Comparison of ENCODE assay signal across 21 cellular contexts in genomic region chr1:13797397-13797796, GRCh38.
DNase-seq lines count a peak whose midpoint lies in the region; ATAC-seq lines count a peak whose summit lies in the region.
"Had no signal": no experiment of that assay in that cellular context is flagged by ENCODE, and none has a peak within 500 bp of the region (broad histone marks: within the 10 kb centered on the region; RNA-seq: fewer than 3 reads in every experiment).

No MANE protein-coding gene starts in this region.

- peak; percentile 22 to 58 for ATAC-seq in naive thymus-derived CD8-positive, alpha-beta T cell
- no peak for ATAC-seq in GM21619 (IDR thresholded peaks at IDR 0.05; ENCODE audit: unreplicated experiment)
- ATAC-seq in GM18517 (IDR thresholded peaks at IDR 0.05; ENCODE audit: unreplicated experiment): no peak
- ATAC-seq: heart right ventricle; lower lobe of right lung; pancreas; PC-3; stimulated activated naive B cell treated with anti-CD40 and anti-IgM and Interleukin-4, amounts not matched to agents 10 μg/mL and 1 μg/mL and 100 μg/mL, for 72 hours had no signal

- CTCF ChIA-PET in activated naive CD4-positive, alpha-beta T cell treated with anti-CD3 and anti-CD28 coated beads, Interleukin-2, amount 10 ng/mL, durations not matched to agents 7 days and 5 days (lab: Charles Lee): no interaction called here

- H3K27ac Mint-ChIP-seq in activated naive CD4-positive, alpha-beta T cell treated with anti-CD3 and anti-CD28 coated beads, Interleukin-2, amount 10 ng/mL, durations not matched to agents 7 days and 5 days: peak overlapping the region; percentile 55
- H3K27ac Mint-ChIP-seq in naive thymus-derived CD8-positive, alpha-beta T cell: peak overlapping the region in 6 of 10 donors; percentile 38 to 83 (median 66)
- H3K27ac Mint-ChIP-seq: CD4-positive, alpha-beta T cell; stimulated activated naive B cell treated with anti-CD40 and anti-IgM and Interleukin-4, amounts not matched to agents 10 μg/mL and 1 μg/mL and 100 μg/mL, for 72 hours had no signal

- H3K27me3 Mint-ChIP-seq in activated naive CD4-positive, alpha-beta T cell treated with anti-CD3 and anti-CD28 coated beads, Interleukin-2, amount 10 ng/mL, durations not matched to agents 7 days and 5 days: no peaks in the 10 kb centered on the region
- no peaks in the 10 kb centered on the region for H3K27me3 Mint-ChIP-seq in naive thymus-derived CD8-positive, alpha-beta T cell
- H3K27me3 Mint-ChIP-seq: CD4-positive, alpha-beta T cell; stimulated activated naive B cell treated with anti-CD40 and anti-IgM and Interleukin-4, amounts not matched to agents 10 μg/mL and 1 μg/mL and 100 μg/mL, for 72 hours had no signal

- no peak overlapping the region for H3K4me3 Mint-ChIP-seq in activated naive CD4-positive, alpha-beta T cell treated with anti-CD3 and anti-CD28 coated beads, Interleukin-2, amount 10 ng/mL, durations not matched to agents 7 days and 5 days
- H3K4me3 Mint-ChIP-seq in naive thymus-derived CD8-positive, alpha-beta T cell: peak overlapping the region in 1 of 10 donors; percentile 7
- H3K4me3 Mint-ChIP-seq: CD4-positive, alpha-beta T cell had no signal

- no peak for DNase-seq in activated naive CD4-positive, alpha-beta T cell treated with anti-CD3 and anti-CD28 coated beads, Interleukin-2, amount 10 ng/mL, durations not matched to agents 7 days and 5 days
- no peak for DNase-seq in activated naive CD4-positive, alpha-beta T cell treated with Interleukin-2 at 50 U/mL for 16 hours
- DNase-seq in NCI-H1417 treated with DMSO at 0.1 percent for 48 hours (lab: John Stamatoyannopoulos, UW) (peak; percentile 69), SW480 (ENCODE audit: low spot score) (peak; percentile 60), CD1c-positive myeloid dendritic cell (ENCODE audit: extremely low spot score) (no peak)
- peak in 1 of 10 donors; percentile 17 for DNase-seq in naive thymus-derived CD8-positive, alpha-beta T cell
- DNase-seq: activated CD4-positive, alpha-beta T cell treated with anti-CD3 and anti-CD28 coated beads, Interleukin-2, amount 50 U/mL, for 1 hour; activated naive CD4-positive, alpha-beta T cell treated with anti-CD3 and anti-CD28 coated beads, Interleukin-2, amount 50 U/mL, for 16 hours; CD4-positive, alpha-beta T cell; heart right ventricle; IMR-90; lower lobe of right lung; NCI-H524 treated with DMSO at 0.1 percent for 48 hours; pancreas; PC-3; SIG-M5; stimulated activated naive B cell treated with anti-CD40 and anti-IgM and Interleukin-4, amounts not matched to agents 10 μg/mL and 1 μg/mL and 100 μg/mL, for 72 hours; T-helper 1 cell; thyroid gland had no signal

- no peaks in the 10 kb centered on the region for H3K9me3 Mint-ChIP-seq in activated naive CD4-positive, alpha-beta T cell treated with anti-CD3 and anti-CD28 coated beads, Interleukin-2, amount 10 ng/mL, durations not matched to agents 7 days and 5 days
- no peaks in the 10 kb centered on the region for H3K9me3 Mint-ChIP-seq in naive thymus-derived CD8-positive, alpha-beta T cell
- H3K9me3 Mint-ChIP-seq: CD4-positive, alpha-beta T cell; stimulated activated naive B cell treated with anti-CD40 and anti-IgM and Interleukin-4, amounts not matched to agents 10 μg/mL and 1 μg/mL and 100 μg/mL, for 72 hours had no signal

- H3K4me1 Mint-ChIP-seq in activated naive CD4-positive, alpha-beta T cell treated with anti-CD3 and anti-CD28 coated beads, Interleukin-2, amount 10 ng/mL, durations not matched to agents 7 days and 5 days: peaks cover 14% of the 10 kb centered on the region
- peaks cover 32 to 64% (median 54%) of the 10 kb centered on the region in 4 donors for H3K4me1 Mint-ChIP-seq in naive thymus-derived CD8-positive, alpha-beta T cell

- POLR2A ChIA-PET in naive thymus-derived CD8-positive, alpha-beta T cell (lab: Charles Lee): interaction anchor here (0.6 kb wide), 1 partner anchor 73 kb away, joined by 3 read pairs; no protein-coding TSS in a partner anchor

- H3K36me3 Mint-ChIP-seq in activated naive CD4-positive, alpha-beta T cell treated with anti-CD3 and anti-CD28 coated beads, Interleukin-2, amount 10 ng/mL, durations not matched to agents 7 days and 5 days: peaks cover 25% of the 10 kb centered on the region
- peaks cover 0 to 47% (median 0%) of the 10 kb centered on the region in 3 donors for H3K36me3 Mint-ChIP-seq in naive thymus-derived CD8-positive, alpha-beta T cell

Comparison
In these comparisons a context has a peak if more than half of its experiments do, and no peak if none do; other contexts are left out.
1. DNase-seq: peak in NCI-H1417 treated with DMSO at 0.1 percent for 48 hours (single experiment) and SW480 (single experiment); none in activated naive CD4-positive, alpha-beta T cell treated with anti-CD3 and anti-CD28 coated beads, Interleukin-2, amount 10 ng/mL, durations not matched to agents 7 days and 5 days (single experiment), activated naive CD4-positive, alpha-beta T cell treated with Interleukin-2 at 50 U/mL for 16 hours (single experiment) and CD1c-positive myeloid dendritic cell (single experiment).
2. ATAC-seq: peak in naive thymus-derived CD8-positive, alpha-beta T cell (2 of 2); none in GM21619 (single experiment) and GM18517 (single experiment).